Comparison of ENCODE assay signal across 27 cellular contexts in the genomic region with DNA sequence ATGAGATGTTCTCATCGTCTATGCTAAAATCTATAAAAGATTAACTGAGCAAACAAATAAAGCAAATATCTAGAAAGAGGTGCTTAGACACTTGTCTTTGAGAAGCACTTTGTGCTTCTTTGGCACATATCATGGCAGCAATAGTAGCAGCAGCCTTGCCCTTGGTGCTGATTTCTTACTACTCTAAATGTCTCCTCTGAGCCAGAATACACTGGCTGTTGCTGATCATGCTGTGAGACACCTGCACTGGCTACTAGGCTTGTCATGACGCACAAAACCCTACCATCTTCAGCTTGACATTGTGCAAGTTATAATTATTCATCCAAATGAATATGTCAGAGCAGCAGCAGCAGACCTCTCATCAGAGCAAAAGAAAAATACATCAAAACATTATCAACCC. TPM values are rescaled to one million over a fixed set of nuclear protein-coding genes. Genes with fewer than 3 reads are reported as not detected.
DNase-seq lines count a peak whose midpoint lies in the region; FAIRE-seq and TF ChIP-seq lines count a peak whose summit lies in the region.
"Had no signal": no experiment of that assay in that cellular context is flagged by ENCODE, and none has a peak within 500 bp of the region (broad histone marks: within the 10 kb centered on the region; RNA-seq: fewer than 3 reads in every experiment).

No MANE protein-coding gene starts in this region.

- H3F3A ChIP-seq in neural cell (ENCODE audit: insufficient read depth, low read length, poor library complexity, severe bottlenecking), result no peaks in the 10 kb centered on the region

- TF ChIP-seq POLR2A in adrenal gland (IDR thresholded peaks at IDR 0.05), result no peak

- H2AFZ ChIP-seq in neural cell (ENCODE audit: low read depth, low read length), result no peak overlapping the region

- no peak for TF ChIP-seq CTCF in adrenal gland (IDR thresholded peaks at IDR 0.05)
- no peak for TF ChIP-seq CTCF in neural cell (IDR thresholded peaks at IDR 0.05; ENCODE audit: poor library complexity, severe bottlenecking)
- TF ChIP-seq CTCF in right atrium auricular region (IDR thresholded peaks at IDR 0.05), result no peak

- no peak overlapping the region for H3K27ac ChIP-seq in adrenal gland
- peak overlapping the region; percentile 46 for H3K27ac ChIP-seq in neural cell (ENCODE audit: low read length)
- no peak overlapping the region for H3K27ac ChIP-seq in right atrium auricular region
- H3K27ac ChIP-seq: 22Rv1, brain microvascular endothelial cell, gastroesophageal sphincter had no signal

- no peak for TF ChIP-seq RAD21 in neural cell (conservative IDR thresholded peaks at IDR 0.05)

- H3K9me2 ChIP-seq in neural cell (ENCODE audit: insufficient read depth, low read length), result no peaks in the 10 kb centered on the region

- H4K20me1 ChIP-seq in neural cell (ENCODE audit: insufficient read depth), result no peaks in the 10 kb centered on the region

- FAIRE-seq in RCC 7860 (lab: Jason Lieb, UNC), result no peak
- FAIRE-seq: GM12891, HepG2, keratinocyte had no signal

- DNase-seq in NCI-H187 treated with DMSO at 0.1 percent for 48 hours (lab: John Stamatoyannopoulos, UW), result peak; percentile 19
- DNase-seq in NCI-H187 (lab: John Stamatoyannopoulos, UW), result no peak
- peak; percentile 91 for DNase-seq in NCI-H2081 treated with DMSO at 0.1 percent for 48 hours (lab: John Stamatoyannopoulos, UW)
- DNase-seq in adrenal gland, result peak in 5 of 7 donors; percentile 20 to 69 (median 27)
- DNase-seq in right atrium auricular region (ENCODE audit: low spot score), result no peak
- DNase-seq in DMS 273 (lab: John Stamatoyannopoulos, UW; ENCODE audit: unreplicated experiment), result no peak
- no peak for DNase-seq in RCC 7860 (ENCODE audit: low spot score)
- DNase-seq: activated CD4-positive, alpha-beta T cell treated with anti-CD3 and anti-CD28 coated beads, Interleukin-2, amount 50 U/mL, for 48 hours; activated CD4-positive, CD25-positive, alpha-beta regulatory T cell; activated naive CD8-positive, alpha-beta T cell treated with anti-CD3 and anti-CD28 coated beads for 36 hours; brain microvascular endothelial cell; CD8-positive, alpha-beta T cell; cortex of kidney; DMS53; endodermal cell; NCI-H1105; NCI-H510A; nucleus accumbens; stimulated activated CD4-positive, alpha-beta T cell treated with anti-CD3 and anti-CD28 coated beads, Interleukin-4, amount 100 ng/mL, for 1 hour; stimulated activated naive CD4-positive, alpha-beta T cell treated with Interleukin-2 at 50 U/mL for 16 hours; T1000 had no signal

- 72 to 91% (median 83%) methylated on average over 2 of the region's 2 CpGs for WGBS in adrenal gland, 4 donors

- no peak overlapping the region for H3K4me3 ChIP-seq in adrenal gland
- H3K4me3 ChIP-seq in neural cell (ENCODE audit: low read length), result peak overlapping the region; percentile 21
- H3K4me3 ChIP-seq in right atrium auricular region, result no peak overlapping the region
- H3K4me3 ChIP-seq: gastroesophageal sphincter had no signal

- H3K9ac ChIP-seq in neural cell (ENCODE audit: low read length), result no peak overlapping the region

- TF ChIP-seq EP300 in neural cell (conservative IDR thresholded peaks at IDR 0.05; ENCODE audit: poor library complexity, severe bottlenecking), result no peak

- H3K9me3 ChIP-seq in adrenal gland (replicated peaks in 1 of 3), result no peaks in the 10 kb centered on the region
- no peaks in the 10 kb centered on the region for H3K9me3 ChIP-seq in neural cell (ENCODE audit: low read length)
- no peaks in the 10 kb centered on the region for H3K9me3 ChIP-seq in right atrium auricular region
- H3K9me3 ChIP-seq: gastroesophageal sphincter had no signal

- peak overlapping the region; percentile 23 for H3K4me2 ChIP-seq in neural cell (ENCODE audit: low read length)

- H3K4me1 ChIP-seq in adrenal gland (replicated peaks in 1 of 2) (no peaks in the 10 kb centered on the region), right atrium auricular region (no peaks in the 10 kb centered on the region)
- H3K4me1 ChIP-seq: gastroesophageal sphincter had no signal

- intact Hi-C loops in adrenal gland (cut with DNase I), result no loop called here

- H3K79me2 ChIP-seq in neural cell (replicated peaks; ENCODE audit: insufficient read depth, low read length), result no peaks in the 10 kb centered on the region

- H3K36me3 ChIP-seq in adrenal gland (replicated peaks in 1 of 2), result no peaks in the 10 kb centered on the region
- no peaks in the 10 kb centered on the region for H3K36me3 ChIP-seq in neural cell (ENCODE audit: insufficient read depth, low read length)
- H3K36me3 ChIP-seq in right atrium auricular region, result no peaks in the 10 kb centered on the region

- no peaks in the 10 kb centered on the region for H3K27me3 ChIP-seq in adrenal gland
- no peaks in the 10 kb centered on the region for H3K27me3 ChIP-seq in neural cell (ENCODE audit: insufficient read depth, low read depth, low read length)
- no peaks in the 10 kb centered on the region for H3K27me3 ChIP-seq in right atrium auricular region
- H3K27me3 ChIP-seq: brain microvascular endothelial cell, gastroesophageal sphincter had no signal

TF ChIP-seq in neural cell, 6 proteins besides CTCF, POLR2A, EP300 and RAD21:
- no peak for TF ChIP-seq SMC3 (conservative IDR thresholded peaks at IDR 0.05; ENCODE audit: poor library complexity)
- peak; percentile 26 for TF ChIP-seq POLR2AphosphoS5 (IDR thresholded peaks at IDR 0.05)
- TF ChIP-seq TAF1 (IDR thresholded peaks at IDR 0.05; ENCODE audit: low read depth), result no peak

RNA-seq across cellular contexts. Expression of a gene that starts 46.7 kb away (rescaled TPM):
- total RNA-seq in adrenal gland (10 to 100 TPM; 25.7 to 87.1 (median 44.1) TPM), right atrium auricular region (10 to 100 TPM; 10.4 to 12.5 TPM)
- polyA plus RNA-seq in adrenal gland (10 to 100 TPM; 44.8 to 99.7 (median 72.8) TPM), neural cell (72.8 and 75.9 TPM in 2 replicates)
- polyA minus RNA-seq in neural cell, result 34.1 and 35.7 TPM in 2 replicates

Comparison
In these comparisons a context has a peak if more than half of its experiments do, and no peak if none do; other contexts are left out.
1. DNase-seq: peak in NCI-H187 treated with DMSO at 0.1 percent for 48 hours (single experiment), NCI-H2081 treated with DMSO at 0.1 percent for 48 hours (single experiment) and adrenal gland (5 of 7); none in NCI-H187 (0 of 2), right atrium auricular region (single experiment), DMS 273 (single experiment) and RCC 7860 (single experiment).